12 cellular contexts compared by ENCODE assay signal in genomic region chr14:99754141-99755067, GRCh38. TPM values are rescaled to one million over a fixed set of nuclear protein-coding genes. Genes with fewer than 3 reads are reported as not detected.
A peak's percentile ranks its signal among the peaks of the same experiment; 100 is the strongest.
DNase-seq lines count a peak whose midpoint lies in the region; ATAC-seq, FAIRE-seq and TF ChIP-seq lines count a peak whose summit lies in the region.
"Had no signal": no experiment of that assay in that cellular context is flagged by ENCODE, and none has a peak within 500 bp of the region (broad histone marks: within the 10 kb centered on the region; RNA-seq: fewer than 3 reads in every experiment).

No MANE protein-coding gene starts in this region.

- peaks cover 2 to 4% of the 10 kb centered on the region in 2 experiments; a peak in 2 of 4 replicates for H3K27me3 ChIP-seq in GM12878 (replicated peaks in 1 of 2; ENCODE audit: control insufficient read depth in 2 of 2, insufficient read depth in 2 of 2, low read length in 1 of 2)
- H3K27me3 ChIP-seq in muscle layer of colon (ENCODE audit: control insufficient read depth in 1 of 2, insufficient read depth in 2 of 2, low read length in 2 of 2) = no peaks in the 10 kb centered on the region
- H3K27me3 ChIP-seq: tibial nerve had no signal

- DNase-seq in DMS 273 (lab: John Stamatoyannopoulos, UW; ENCODE audit: unreplicated experiment) (peak; percentile 34), DMS 273 treated with DMSO at 0.1 percent for 48 hours (lab: John Stamatoyannopoulos, UW) (no peak), H54 (ENCODE audit: insufficient read length, low spot score) (no peak), GM12878 (ENCODE audit: low read depth, low spot score) (no peak), NAMALWA (ENCODE audit: low spot score) (no peak), UCSD-AML1 (lab: John Stamatoyannopoulos, UW; ENCODE audit: unreplicated experiment) (no peak)
- DNase-seq: naive B cell; stimulated activated CD4-positive, alpha-beta T cell treated with anti-CD3 and anti-CD28 coated beads, Interleukin-2, amount 100 ng/mL, for 24 hours had no signal

- no TSS peak for BruUV-seq in GM12878 (replicated peaks; lab: Mats Ljungman, UMichigan)

- RAD21 ChIA-PET in GM12878 (lab: Charles Lee; ENCODE audit: unreplicated experiment) = no interaction called here

- in situ Hi-C loops in GM12878 (cut with MboI) = no loop called here

- H3K9ac ChIP-seq in GM12878 (ENCODE audit: control insufficient read depth, insufficient read depth, low read length) = no peak overlapping the region
- H3K9ac ChIP-seq in muscle layer of colon (ENCODE audit: low read length) = peak overlapping the region; percentile 36

- 2% methylated on average over 24 of the region's 24 CpGs for WGBS in GM12878 (ENCODE audit: insufficient coverage, insufficient replicate concordance, low lambda C conversion rate, missing lambda C conversion rate)

- H3K36me3 ChIP-seq in GM12878 (ENCODE audit: control insufficient read depth in 2 of 2, insufficient read depth in 2 of 2, low read length in 1 of 2) (no peaks in the 10 kb centered on the region), muscle layer of colon (ENCODE audit: insufficient read depth, low read length) (no peaks in the 10 kb centered on the region)
- H3K36me3 ChIP-seq: tibial nerve had no signal

- TF ChIP-seq RAD21 in GM12878 (IDR thresholded peaks at IDR 0.05; ENCODE audit: insufficient read depth, low read depth, low read length) = no peak

- H3K4me1 ChIP-seq in GM12878 (ENCODE audit: control insufficient read depth, insufficient read depth, low read length) = peaks cover 3% of the 10 kb centered on the region
- peaks cover 93% of the 10 kb centered on the region for H3K4me1 ChIP-seq in muscle layer of colon (ENCODE audit: insufficient read depth, low read length)

- intact Hi-C loops in GM12878 (cut with micrococcal nuclease; ENCODE audit: unreplicated experiment) = no loop called here

- no peak overlapping the region for H2AFZ ChIP-seq in GM12878 (ENCODE audit: control insufficient read depth, low read depth, low read length)

- no peak for TF ChIP-seq CTCF in GM12878 (IDR thresholded peaks at IDR 0.05 in 2 of 3, conservative IDR thresholded peaks at IDR 0.05 in 1 of 3; ENCODE audit: control insufficient read depth in 2 of 3, extremely low read depth in 1 of 3, insufficient read depth in 1 of 3, low read depth in 3 of 3, low read length in 3 of 3)

- ATAC-seq in GM12878 (peak; percentile 64), GM21723 (IDR thresholded peaks at IDR 0.05; ENCODE audit: unreplicated experiment) (no peak)

- POLR2A ChIA-PET in GM12878 (lab: Charles Lee) = no interaction called here

- no peak overlapping the region for H3K27ac ChIP-seq in GM12878 (ENCODE audit: control insufficient read depth, insufficient read depth)
- peak overlapping the region; percentile 45 for H3K27ac ChIP-seq in muscle layer of colon (ENCODE audit: low read depth, low read length)
- H3K27ac ChIP-seq: 22Rv1 had no signal

- no peak overlapping the region for H3K4me3 ChIP-seq in GM12878
- H3K4me3 ChIP-seq in muscle layer of colon (ENCODE audit: low read depth in 1 of 2, low read length in 2 of 2) = no peak overlapping the region
- H3K4me3 ChIP-seq: tibial nerve had no signal

- H3K9me3 ChIP-seq in GM12878 (replicated peaks; ENCODE audit: control insufficient read depth, insufficient read depth, low read length) (no peaks in the 10 kb centered on the region), muscle layer of colon (ENCODE audit: low read length) (no peaks in the 10 kb centered on the region)
- H3K9me3 ChIP-seq: tibial nerve had no signal

- TF ChIP-seq POLR2A in H54 (IDR thresholded peaks at IDR 0.05; ENCODE audit: low read depth, low read length) (no peak), GM12878 (IDR thresholded peaks at IDR 0.05; ENCODE audit: low read depth, low read length) (no peak)

- no peaks in the 10 kb centered on the region for H3K79me2 ChIP-seq in GM12878 (ENCODE audit: control insufficient read depth, insufficient read depth, low read length)

- no peaks in the 10 kb centered on the region for H4K20me1 ChIP-seq in GM12878 (ENCODE audit: control insufficient read depth, insufficient read depth)

- CTCF ChIA-PET in GM12878 (lab: Yijun Ruan, JAX) = interaction anchor here (0.8 to 0.9 kb wide), 2 partner anchors 126 to 145 kb away, joined by 3 to 4 read pairs; no protein-coding TSS in a partner anchor

- no peak overlapping the region for H3K4me2 ChIP-seq in GM12878 (ENCODE audit: control insufficient read depth, insufficient read depth)

- SMC1A ChIA-PET in GM12878 (lab: Charles Lee; ENCODE audit: uncharacterized antibody, unreplicated experiment) = no interaction called here

- no peak for TF ChIP-seq EP300 in GM12878 (IDR thresholded peaks at IDR 0.05; ENCODE audit: borderline replicate concordance in 1 of 2, control insufficient read depth in 1 of 2, low read depth in 2 of 2, low read length in 2 of 2)

- FAIRE-seq in H54 (lab: Jason Lieb, UNC) (peak; percentile 38), GM12878 (lab: Jason Lieb, UNC) (no peak)

TF ChIP-seq in GM12878, 131 proteins besides CTCF, POLR2A, EP300 and RAD21:
- TF ChIP-seq GATAD2B (conservative IDR thresholded peaks at IDR 0.05; ENCODE audit: low read depth) (no peak), ZNF622 (IDR thresholded peaks at IDR 0.05) (no peak), STAT3 (IDR thresholded peaks at IDR 0.05; ENCODE audit: low read depth, low read length) (no peak), ZNF217 (IDR thresholded peaks at IDR 0.05) (no peak), MYC (IDR thresholded peaks at IDR 0.05; ENCODE audit: insufficient read depth, insufficient read length, insufficient replicate concordance, low read length, severe bottlenecking) (no peak), CEBPB (IDR thresholded peaks at IDR 0.05; ENCODE audit: borderline replicate concordance in 1 of 2, low read depth in 2 of 2, low read length in 2 of 2) (no peak)

RNA-seq across cellular contexts. Expression of gene EML1, which starts 38.8 kb away (rescaled TPM):
- total RNA-seq in GM12878 (2013; cell fraction: nucleolus; rRNA removed) = 0.77 TPM in 1 of 2 replicates, not detected in the other
- total RNA-seq in GM12878 (2014; rRNA removed) = 0.16 TPM in 1 of 2 replicates, not detected in the other
- 0.13 TPM in 1 of 2 replicates, not detected in the other for total RNA-seq in GM12878 (2014; rRNA removed; fragmentation: Illumina TruSeq; extraction: Trizol)
- total RNA-seq in GM12878 (2021) = 0.21 TPM in 1 of 2 replicates, not detected in the other
- polyA plus RNA-seq in GM12878 (2011; ENCODE audit: low read depth) = not detected
- polyA plus RNA-seq in GM12878 (2011; rRNA removed) = 2.9 and 3.4 TPM in 2 replicates
- 3.0 and 3.3 TPM in 2 replicates for polyA plus RNA-seq in GM12878 (2011; cell fraction: cytosol; rRNA removed)
- polyA plus RNA-seq in GM12878 (2011; cell fraction: nucleus; rRNA removed) = 5.4 and 5.5 TPM in 2 replicates
- 0.07 and 0.34 TPM in 2 replicates for polyA plus RNA-seq in GM12878 (2012)
- 0.10 TPM in 1 of 2 replicates, not detected in the other for polyA plus RNA-seq in GM12878 (2014; fragmentation: Illumina TruSeq; extraction: Trizol)
- polyA plus RNA-seq in GM12878 (2014; fragmentation: Nextera tagmentation; extraction: Ambion mirVana) = under 1 TPM; 0.05 to 0.16 TPM
- polyA plus RNA-seq in GM12878 (2014; rRNA removed) = 0.28 TPM in 1 of 2 replicates, not detected in the other
- under 1 TPM; 0.09 to 0.11 TPM for polyA plus RNA-seq in GM12878 (2016; fragmentation: Nextera tagmentation; extraction: Ambion mirVana)
- polyA minus RNA-seq in GM12878 (2011; rRNA and poly(A)+ RNA removed) = 7.5 and 13.5 TPM in 2 replicates
- 1.3 and 4.4 TPM in 2 replicates for polyA minus RNA-seq in GM12878 (2011; cell fraction: cytosol; rRNA and poly(A)+ RNA removed)
- 5.2 and 7.0 TPM in 2 replicates for polyA minus RNA-seq in GM12878 (2011; cell fraction: nucleus; rRNA and poly(A)+ RNA removed)
